ENCODE assay signal across 17 cellular contexts in the genomic region with DNA sequence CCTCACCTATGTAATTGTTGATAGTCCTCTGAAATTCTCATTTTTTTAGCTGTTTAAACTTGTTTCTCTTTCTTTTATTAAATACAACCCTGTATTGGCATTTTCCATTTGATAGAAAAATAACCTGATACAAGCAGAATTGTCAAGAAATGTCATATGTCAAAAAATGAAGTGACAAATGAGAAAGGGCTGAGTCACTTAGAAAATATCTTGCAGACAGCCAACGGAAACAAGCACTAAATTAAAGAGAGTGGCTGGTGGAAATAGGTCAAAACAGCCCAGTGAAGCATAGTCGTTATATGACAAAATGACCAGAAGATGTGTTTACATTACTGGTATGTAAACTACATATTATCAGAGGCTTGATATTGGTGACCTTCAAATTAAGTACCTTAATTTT.
A peak's percentile ranks its signal among the peaks of the same experiment; 100 is the strongest.
DNase-seq lines count a peak whose midpoint lies in the region; ATAC-seq, FAIRE-seq and TF ChIP-seq lines count a peak whose summit lies in the region.
"Had no signal": no experiment of that assay in that cellular context is flagged by ENCODE, and none has a peak within 500 bp of the region (broad histone marks: within the 10 kb centered on the region; RNA-seq: fewer than 3 reads in every experiment).

No MANE protein-coding gene starts in this region.

- no peak overlapping the region for H2AFZ ChIP-seq in MM.1S (ENCODE audit: low read length)
- H2AFZ ChIP-seq in astrocyte (ENCODE audit: low read depth, low read length): no peak overlapping the region

- H3K9me3 ChIP-seq in MM.1S (replicated peaks; ENCODE audit: insufficient read depth, low read length) (no peaks in the 10 kb centered on the region), astrocyte (ENCODE audit: insufficient read depth, low read depth, low read length) (no peaks in the 10 kb centered on the region)
- H3K9me3 ChIP-seq: HAP-1, Peyer's patch had no signal

- H3K27ac Mint-ChIP-seq in astrocyte (ENCODE audit: unreplicated experiment): no peak overlapping the region
- H3K27ac Mint-ChIP-seq: CD4-positive, CD25-positive, alpha-beta regulatory T cell; T-helper 2 cell treated with Interferon-gamma antibody and Interleukin-4, amounts not matched to agents 5 μg/mL and 100 μg/mL, for 36 hours had no signal

- FAIRE-seq in astrocyte (lab: Jason Lieb, UNC): no peak

- no peaks in the 10 kb centered on the region for H3K36me3 Mint-ChIP-seq in astrocyte (ENCODE audit: low read depth, unreplicated experiment)
- H3K36me3 Mint-ChIP-seq: CD4-positive, CD25-positive, alpha-beta regulatory T cell had no signal

- no peaks in the 10 kb centered on the region for H4K20me1 ChIP-seq in MM.1S (ENCODE audit: insufficient read depth, low read length)
- H4K20me1 ChIP-seq in astrocyte (ENCODE audit: insufficient read depth, low read length): no peaks in the 10 kb centered on the region

- no peak for TF ChIP-seq CTCF in MM.1S (IDR thresholded peaks at IDR 0.05; ENCODE audit: low read length)
- TF ChIP-seq CTCF in astrocyte (IDR thresholded peaks at IDR 0.05; ENCODE audit: insufficient read depth, low read depth, low read length): no peak

- no peaks in the 10 kb centered on the region for H3F3A ChIP-seq in MM.1S (ENCODE audit: insufficient read depth, low read length)

- no peak overlapping the region for H3K27ac ChIP-seq in MM.1S (ENCODE audit: low read length)
- H3K27ac ChIP-seq in astrocyte (ENCODE audit: low read depth, low read length): no peak overlapping the region
- H3K27ac ChIP-seq: KMS-11, Peyer's patch had no signal

- H3K9me3 Mint-ChIP-seq in astrocyte (ENCODE audit: unreplicated experiment): no peaks in the 10 kb centered on the region
- H3K9me3 Mint-ChIP-seq: T-helper 2 cell treated with Interferon-gamma antibody and Interleukin-4, amounts not matched to agents 5 μg/mL and 100 μg/mL, for 36 hours had no signal

- H3K9me2 ChIP-seq in MM.1S (replicated peaks; ENCODE audit: insufficient read depth, low read length): no peaks in the 10 kb centered on the region

- H3K27me3 ChIP-seq in MM.1S (replicated peaks; ENCODE audit: insufficient read depth, low read length) (no peaks in the 10 kb centered on the region), astrocyte (ENCODE audit: insufficient read depth, low read length) (no peaks in the 10 kb centered on the region)
- H3K27me3 ChIP-seq: Peyer's patch had no signal

- no peaks in the 10 kb centered on the region for H3K4me1 ChIP-seq in MM.1S (ENCODE audit: low read length)
- H3K4me1 ChIP-seq in astrocyte (ENCODE audit: insufficient read depth, low read length): no peaks in the 10 kb centered on the region
- H3K4me1 ChIP-seq: HAP-1, Peyer's patch had no signal

- H3K4me2 ChIP-seq in MM.1S (ENCODE audit: low read depth, low read length) (no peak overlapping the region), astrocyte (ENCODE audit: low read length) (no peak overlapping the region)
- H3K4me2 ChIP-seq: KMS-11 had no signal

- H3K4me3 Mint-ChIP-seq in astrocyte (ENCODE audit: unreplicated experiment): no peak overlapping the region
- H3K4me3 Mint-ChIP-seq: CD4-positive, CD25-positive, alpha-beta regulatory T cell; T-helper 2 cell treated with Interferon-gamma antibody and Interleukin-4, amounts not matched to agents 5 μg/mL and 100 μg/mL, for 36 hours had no signal

- H3K4me3 ChIP-seq in MM.1S (ENCODE audit: low read length) (no peak overlapping the region), astrocyte (ENCODE audit: insufficient read depth, low read depth, low read length) (no peak overlapping the region)
- H3K4me3 ChIP-seq: HAP-1, Peyer's patch had no signal

- H3K27me3 Mint-ChIP-seq in astrocyte (ENCODE audit: low read depth, unreplicated experiment): no peaks in the 10 kb centered on the region
- H3K27me3 Mint-ChIP-seq: CD4-positive, CD25-positive, alpha-beta regulatory T cell had no signal

- H3K79me2 ChIP-seq in MM.1S (ENCODE audit: low read length) (no peaks in the 10 kb centered on the region), astrocyte (ENCODE audit: insufficient read depth, low read length) (no peaks in the 10 kb centered on the region)

- H3K36me3 ChIP-seq in MM.1S (replicated peaks; ENCODE audit: insufficient read depth, low read length) (no peaks in the 10 kb centered on the region), astrocyte (ENCODE audit: insufficient read depth, low read length) (no peaks in the 10 kb centered on the region)
- H3K36me3 ChIP-seq: HAP-1, Peyer's patch had no signal

- H3K9ac ChIP-seq in MM.1S (ENCODE audit: low read length) (no peak overlapping the region), astrocyte (ENCODE audit: low read length) (no peak overlapping the region)
- H3K9ac ChIP-seq: KMS-11 had no signal

- peaks cover 8% of the 10 kb centered on the region for H3K4me1 Mint-ChIP-seq in astrocyte (ENCODE audit: low read depth, unreplicated experiment)
- H3K4me1 Mint-ChIP-seq: CD4-positive, CD25-positive, alpha-beta regulatory T cell had no signal

- no peak for ATAC-seq in GM19328 (IDR thresholded peaks at IDR 0.05; ENCODE audit: unreplicated experiment)
- ATAC-seq in GM21528 (IDR thresholded peaks at IDR 0.05; ENCODE audit: low FRiP score, unreplicated experiment): no peak
- ATAC-seq in GM18909 (IDR thresholded peaks at IDR 0.05; ENCODE audit: poor library complexity, unreplicated experiment): no peak

- peak; percentile 22 for DNase-seq in A172 (ENCODE audit: low spot score)
- DNase-seq in DMS53 treated with DMSO at 0.1 percent for 48 hours (lab: John Stamatoyannopoulos, UW; ENCODE audit: unreplicated experiment): peak; percentile 27
- DNase-seq in MM.1S: peak; percentile 3
- peak; percentile 3 for DNase-seq in astrocyte (ENCODE audit: low read depth)
- no peak for DNase-seq in HuH-7 (ENCODE audit: low spot score)
- DNase-seq: ACHN; CD4-positive, CD25-positive, alpha-beta regulatory T cell; NCI-H2029 treated with DMSO at 0.1 percent for 48 hours; NCI-H526 treated with DMSO at 0.1 percent for 48 hours; Peyer's patch; SIG-M5 had no signal
